Comparison of ENCODE assay signal across 8 cellular contexts in genomic region chr10:43574035-43574892, GRCh38.
A peak's percentile ranks its signal among the peaks of the same experiment; 100 is the strongest.
DNase-seq lines count a peak whose midpoint lies in the region; ATAC-seq and TF ChIP-seq lines count a peak whose summit lies in the region.

TSS of gene ZNF239 (minus strand) at chr10:43574616. CDS start at chr10:43558079, 16,537 bp downstream.

- H3K36me3 ChIP-seq in effector memory CD4-positive, alpha-beta T cell (ENCODE audit: control insufficient read depth, insufficient read depth, low read length) = no peaks in the 10 kb centered on the region

- peaks cover 6% of the 10 kb centered on the region for H3K4me1 ChIP-seq in effector memory CD4-positive, alpha-beta T cell (ENCODE audit: control insufficient read depth, insufficient read depth, low read length, poor library complexity, severe bottlenecking)

- no peaks in the 10 kb centered on the region for H3K27me3 ChIP-seq in effector memory CD4-positive, alpha-beta T cell (replicated peaks; ENCODE audit: control insufficient read depth, insufficient read depth, low read length, poor library complexity, severe bottlenecking)

- DNase-seq in NCI-H510A (lab: John Stamatoyannopoulos, UW) (peak; percentile 37), medulla oblongata (ENCODE audit: extremely low spot score) (peak; percentile 88), SHP77 treated with DMSO at 0.1 percent for 48 hours (lab: John Stamatoyannopoulos, UW) (no peak)
- peak; percentile 94 for DNase-seq in activated CD8-positive, alpha-beta memory T cell treated with anti-CD3 and anti-CD28 coated beads for 24 hours
- DNase-seq in effector memory CD4-positive, alpha-beta T cell = peak; percentile 66 to 78 (median 77)
- peak; percentile 73 to 85 (median 76) for DNase-seq in stimulated activated CD4-positive, alpha-beta T cell treated with anti-CD3 and anti-CD28 coated beads, TNF-alpha, amount 100 ng/mL, for 24 hours (ENCODE audit: low read depth in 3 of 3)

- H3K4me3 ChIP-seq in effector memory CD4-positive, alpha-beta T cell (ENCODE audit: insufficient read depth, low read depth, low read length, poor library complexity, severe bottlenecking) = peak within 1 kb of the TSS; percentile 51

- H3K9me3 ChIP-seq in effector memory CD4-positive, alpha-beta T cell (ENCODE audit: control insufficient read depth, low read length) = no peaks in the 10 kb centered on the region

- peak; percentile 23 for TF ChIP-seq POLR2A in GM15510 (IDR thresholded peaks at IDR 0.05; ENCODE audit: borderline replicate concordance, extremely low read depth, insufficient read length)

- peak; percentile 91 for ATAC-seq in HG02840 (IDR thresholded peaks at IDR 0.05; ENCODE audit: low FRiP score, unreplicated experiment)

- peak within 1 kb of the TSS; percentile 48 for H3K27ac ChIP-seq in effector memory CD4-positive, alpha-beta T cell (ENCODE audit: insufficient read depth, low read length, poor library complexity, severe bottlenecking)
